In the genomic region with DNA sequence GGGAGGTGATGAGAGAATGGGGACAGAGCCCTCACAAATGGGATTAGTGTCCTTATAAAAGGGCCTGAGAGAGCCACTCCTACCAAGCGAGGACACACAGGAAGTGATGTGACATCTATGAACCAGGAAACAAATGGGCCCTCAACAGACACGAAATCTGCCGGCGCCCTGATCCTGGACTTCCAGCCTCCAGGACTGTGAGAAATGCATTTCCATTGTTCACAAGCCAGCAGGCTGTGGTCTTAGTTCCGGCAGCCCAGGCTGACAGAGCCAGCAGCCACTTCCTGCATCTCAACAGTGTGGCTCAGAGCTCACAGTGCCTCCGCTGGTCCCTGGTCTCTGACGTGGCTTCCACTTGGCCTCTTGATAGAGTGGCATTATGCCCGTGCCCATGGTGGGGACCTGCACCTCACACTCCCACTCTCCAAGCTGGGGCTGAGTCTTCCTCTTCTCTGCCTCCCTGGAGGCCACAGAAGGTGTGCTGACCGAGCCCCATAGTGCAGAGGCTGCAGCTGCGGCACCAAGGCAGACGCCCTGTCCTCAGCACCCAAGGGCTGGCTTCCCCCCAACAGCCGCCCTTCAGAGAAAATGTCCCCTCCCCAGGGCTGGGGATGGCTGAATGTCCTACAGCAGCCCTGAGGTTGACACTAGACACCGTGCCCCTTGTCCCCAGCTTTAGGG, we compare ENCODE assay signal across 9 cellular contexts. TPM values are rescaled to one million over a fixed set of nuclear protein-coding genes. Genes with fewer than 3 reads are reported as not detected.
DNase-seq lines count a peak whose midpoint lies in the region; ATAC-seq and TF ChIP-seq lines count a peak whose summit lies in the region.
"Had no signal": no experiment of that assay in that cellular context is flagged by ENCODE, and none has a peak within 500 bp of the region (broad histone marks: within the 10 kb centered on the region; RNA-seq: fewer than 3 reads in every experiment).

No MANE protein-coding gene starts in this region.

- peaks cover 8% of the 10 kb centered on the region for H3K36me3 Mint-ChIP-seq in central memory CD8-positive, alpha-beta T cell (ENCODE audit: insufficient read depth)
- H3K36me3 Mint-ChIP-seq in neural progenitor cell: no peaks in the 10 kb centered on the region

- H3K9me3 ChIP-seq in neural progenitor cell (ENCODE audit: low read depth) (no peaks in the 10 kb centered on the region), tibial artery (no peaks in the 10 kb centered on the region), GM23248 (ENCODE audit: low read depth) (no peaks in the 10 kb centered on the region)
- H3K9me3 ChIP-seq: thoracic aorta had no signal

- no peak overlapping the region for H3K4me3 ChIP-seq in neural progenitor cell
- H3K4me3 ChIP-seq in tibial artery: no peak overlapping the region
- H3K4me3 ChIP-seq in GM23248: no peak overlapping the region
- H3K4me3 ChIP-seq in H7 (ENCODE audit: insufficient read depth, low read depth, low read length): no peak overlapping the region
- H3K4me3 ChIP-seq: thoracic aorta had no signal

- H3K4me2 ChIP-seq in neural progenitor cell (no peak overlapping the region), GM23248 (ENCODE audit: unreplicated experiment) (no peak overlapping the region)

- peaks cover 22% of the 10 kb centered on the region for H3K79me2 ChIP-seq in neural progenitor cell (ENCODE audit: low read depth)
- H3K79me2 ChIP-seq in GM23248 (ENCODE audit: insufficient read depth): no peaks in the 10 kb centered on the region

- no peaks in the 10 kb centered on the region for H3K9me3 Mint-ChIP-seq in central memory CD8-positive, alpha-beta T cell
- H3K9me3 Mint-ChIP-seq in neural progenitor cell: no peaks in the 10 kb centered on the region

- intact Hi-C loops in tibial artery (cut with DNase I; ENCODE audit: low total_unique reads): no loop called here

- H3K27me3 ChIP-seq in neural progenitor cell (no peaks in the 10 kb centered on the region), tibial artery (no peaks in the 10 kb centered on the region), GM23248 (replicated peaks; ENCODE audit: insufficient read depth) (no peaks in the 10 kb centered on the region), H7 (ENCODE audit: control insufficient read depth, insufficient read depth, low read length) (no peaks in the 10 kb centered on the region)

- H3K4me3 Mint-ChIP-seq in central memory CD8-positive, alpha-beta T cell: peak overlapping the region; percentile 64
- peak overlapping the region; percentile 22 for H3K4me3 Mint-ChIP-seq in neural progenitor cell

- peak; percentile 95 for ATAC-seq in central memory CD8-positive, alpha-beta T cell (replicated peaks; ENCODE audit: extremely low read depth, poor library complexity, severe bottlenecking)
- ATAC-seq in HG03378 (IDR thresholded peaks at IDR 0.05; ENCODE audit: unreplicated experiment): no peak

- H3K36me3 ChIP-seq in neural progenitor cell (no peaks in the 10 kb centered on the region), tibial artery (no peaks in the 10 kb centered on the region), GM23248 (ENCODE audit: low read depth) (no peaks in the 10 kb centered on the region), H7 (replicated peaks; ENCODE audit: control insufficient read depth, insufficient read depth, low read length) (peaks cover 2% of the 10 kb centered on the region)
- H3K36me3 ChIP-seq: thoracic aorta had no signal

- H3K27ac ChIP-seq in VCaP: peak overlapping the region; percentile 15; the same call in 1 of the 2 replicates
- H3K27ac ChIP-seq in neural progenitor cell: peak overlapping the region; percentile 67
- H3K27ac ChIP-seq in tibial artery: no peak overlapping the region
- no peak overlapping the region for H3K27ac ChIP-seq in GM23248
- H3K27ac ChIP-seq: thoracic aorta had no signal

- in situ Hi-C loops in GM23248 (cut with MboI): loop anchor here (25.0 kb wide), 1 partner anchor 286 kb away; no protein-coding TSS in a partner anchor

- peak; percentile 44 for DNase-seq in DMS153 treated with DMSO at 0.1 percent for 48 hours (lab: John Stamatoyannopoulos, UW; ENCODE audit: unreplicated experiment)
- DNase-seq in central memory CD8-positive, alpha-beta T cell (ENCODE audit: low spot score in 2 of 2): peak; percentile 49 to 60
- DNase-seq in neural progenitor cell (ENCODE audit: low spot score): peak; percentile 55
- DNase-seq in tibial artery: no peak
- DNase-seq in GM23248: no peak
- no peak for DNase-seq in H7

- H3F3A ChIP-seq in neural progenitor cell (ENCODE audit: low read depth): peaks cover 11% of the 10 kb centered on the region
- H3F3A ChIP-seq in GM23248 (ENCODE audit: insufficient read depth): no peaks in the 10 kb centered on the region

- H3K4me1 Mint-ChIP-seq in central memory CD8-positive, alpha-beta T cell: peaks cover 29% of the 10 kb centered on the region
- peaks cover 19% of the 10 kb centered on the region for H3K4me1 Mint-ChIP-seq in neural progenitor cell

- TF ChIP-seq CTCF in VCaP (conservative IDR thresholded peaks at IDR 0.05) (no peak), neural progenitor cell (IDR thresholded peaks at IDR 0.05) (no peak), tibial artery (IDR thresholded peaks at IDR 0.05) (no peak)

- H3K9ac ChIP-seq in neural progenitor cell (no peak overlapping the region), GM23248 (no peak overlapping the region)

- WGBS in GM23248 (ENCODE audit: low coverage in 1 of 2, low lambda C conversion rate in 2 of 2, missing lambda C conversion rate in 2 of 2), 2 experiments: 89 to 90% methylated on average over 13 of the region's 13 CpGs

- no peaks in the 10 kb centered on the region for H3K9me2 ChIP-seq in GM23248 (ENCODE audit: insufficient read depth)

- H3K27ac Mint-ChIP-seq in central memory CD8-positive, alpha-beta T cell (ENCODE audit: low read depth): peak overlapping the region; percentile 67
- H3K27ac Mint-ChIP-seq in neural progenitor cell: peak overlapping the region; percentile 46

- H3K4me1 ChIP-seq in neural progenitor cell (peaks cover 8% of the 10 kb centered on the region), tibial artery (peaks cover 0 to 35% (median 12%) of the 10 kb centered on the region in 4 donors), GM23248 (ENCODE audit: insufficient read depth) (peaks cover 4% of the 10 kb centered on the region)

- no peak overlapping the region for H2AFZ ChIP-seq in neural progenitor cell (replicated peaks)
- H2AFZ ChIP-seq in GM23248: no peak overlapping the region

- H3K27me3 Mint-ChIP-seq in central memory CD8-positive, alpha-beta T cell: no peaks in the 10 kb centered on the region
- peaks cover 2% of the 10 kb centered on the region for H3K27me3 Mint-ChIP-seq in neural progenitor cell (ENCODE audit: insufficient read depth, low read depth)

- H4K20me1 ChIP-seq in neural progenitor cell (ENCODE audit: low read depth): peaks cover 54% of the 10 kb centered on the region
- H4K20me1 ChIP-seq in GM23248 (ENCODE audit: insufficient read depth): no peaks in the 10 kb centered on the region

RNA-seq across cellular contexts. Expression of a gene that starts 44.9 kb away (rescaled TPM):
- total RNA-seq in neural progenitor cell (ENCODE audit: low replicate concordance): 19.6 and 44.9 TPM in 2 replicates
- 20.0 and 25.7 TPM in 2 replicates for total RNA-seq in GM23248 (2014; rRNA removed; shearing (Covaris generic))
- polyA plus RNA-seq in GM23248 (2016; fragmentation: Nextera tagmentation; extraction: Ambion mirVana): 74.7 and 79.2 TPM in 2 replicates
- 68.9 and 76.3 TPM in 2 replicates for total RNA-seq in H7 (2014; rRNA removed; shearing (Covaris generic))

Comparison
In these comparisons a context has a peak if more than half of its experiments do, and no peak if none do; other contexts are left out.
1. DNase-seq: peak in DMS153 treated with DMSO at 0.1 percent for 48 hours (single experiment), central memory CD8-positive, alpha-beta T cell (2 of 2) and neural progenitor cell (single experiment); none in tibial artery (0 of 2), GM23248 (single experiment) and H7 (single experiment).
2. H3K27ac ChIP-seq: peak in VCaP (single experiment) and neural progenitor cell (single experiment); none in tibial artery (0 of 2) and GM23248 (single experiment).